11 cellular contexts compared by ENCODE assay signal in genomic region chr2:109124982-109125594, GRCh38. TPM values are rescaled to one million over a fixed set of nuclear protein-coding genes. Genes with fewer than 3 reads are reported as not detected.
DNase-seq lines count a peak whose midpoint lies in the region; ATAC-seq and TF ChIP-seq lines count a peak whose summit lies in the region.
"Had no signal": no experiment of that assay in that cellular context is flagged by ENCODE, and none has a peak within 500 bp of the region (broad histone marks: within the 10 kb centered on the region; RNA-seq: fewer than 3 reads in every experiment).

No MANE protein-coding gene starts in this region.

- H3K4me3 ChIP-seq in osteoblast (ENCODE audit: insufficient read depth, low read length) (peak overlapping the region; percentile 26), right atrium auricular region (no peak overlapping the region)
- H3K4me3 ChIP-seq: thyroid gland had no signal

- no peak overlapping the region for H2AFZ ChIP-seq in osteoblast (ENCODE audit: low read length)

- peaks cover 33% of the 10 kb centered on the region for H3K4me1 ChIP-seq in osteoblast (ENCODE audit: insufficient read depth, low read length)
- H3K4me1 ChIP-seq in right atrium auricular region, result peaks cover 0 to 15% of the 10 kb centered on the region in 2 donors

- H3K79me2 ChIP-seq in osteoblast (ENCODE audit: insufficient read depth, low read length), result peaks cover 18% of the 10 kb centered on the region

- TF ChIP-seq CTCF in osteoblast (IDR thresholded peaks at IDR 0.05; ENCODE audit: extremely low read depth, low read depth, low read length), result no peak
- TF ChIP-seq CTCF in right atrium auricular region (IDR thresholded peaks at IDR 0.05), result no peak

- H3K36me3 ChIP-seq in osteoblast (ENCODE audit: insufficient read depth, low read length) (no peaks in the 10 kb centered on the region), right atrium auricular region (no peaks in the 10 kb centered on the region)
- H3K36me3 ChIP-seq: thyroid gland had no signal

- peak overlapping the region; percentile 71 for H3K4me2 ChIP-seq in osteoblast (ENCODE audit: insufficient read depth, low read length)

- no peak for ATAC-seq in GM18519 (IDR thresholded peaks at IDR 0.05; ENCODE audit: low FRiP score, unreplicated experiment)
- ATAC-seq: right cardiac atrium had no signal

- H3K27ac ChIP-seq in osteoblast (ENCODE audit: low read depth, low read length) (peak overlapping the region; percentile 68), right atrium auricular region (no peak overlapping the region)
- H3K27ac ChIP-seq: thyroid gland had no signal

- H3K27me3 ChIP-seq in osteoblast (ENCODE audit: insufficient read depth, low read length), result peaks cover 26% of the 10 kb centered on the region
- no peaks in the 10 kb centered on the region for H3K27me3 ChIP-seq in right atrium auricular region
- H3K27me3 ChIP-seq: thyroid gland had no signal

- peak; percentile 30 for DNase-seq in NCI-H2227 (lab: John Stamatoyannopoulos, UW; ENCODE audit: unreplicated experiment)
- no peak for DNase-seq in NCI-H2227 treated with DMSO at 0.1 percent for 48 hours (lab: John Stamatoyannopoulos, UW)
- DNase-seq in HK-2 (ENCODE audit: unreplicated experiment), result peak; percentile 20
- DNase-seq in T1000 (lab: John Stamatoyannopoulos, UW), result peak; percentile 17
- peak; percentile 89 for DNase-seq in osteoblast (ENCODE audit: insufficient read length, low spot score, missing footprints)
- DNase-seq in NCI-H2081 (lab: John Stamatoyannopoulos, UW), result no peak
- no peak for DNase-seq in right atrium auricular region (ENCODE audit: low spot score)
- DNase-seq: NCI-H1930 had no signal

- peaks cover 10% of the 10 kb centered on the region for H4K20me1 ChIP-seq in osteoblast (ENCODE audit: insufficient read depth, low read length)

- H3K9me3 ChIP-seq in osteoblast (ENCODE audit: low read depth, low read length), result no peaks in the 10 kb centered on the region
- no peaks in the 10 kb centered on the region for H3K9me3 ChIP-seq in right atrium auricular region
- H3K9me3 ChIP-seq: thyroid gland had no signal

RNA-seq across cellular contexts. Expression of gene SH3RF3, which starts 3.9 kb away (rescaled TPM):
- total RNA-seq in osteoblast (14.7 and 14.8 TPM in 2 replicates), right atrium auricular region (1 to 10 TPM; 8.0 to 8.8 TPM)

Comparison
In these comparisons a context has a peak if more than half of its experiments do, and no peak if none do; other contexts are left out.
1. DNase-seq: peak in NCI-H2227 (single experiment), HK-2 (single experiment), T1000 (single experiment) and osteoblast (single experiment); none in NCI-H2227 treated with DMSO at 0.1 percent for 48 hours (single experiment), NCI-H2081 (0 of 2) and right atrium auricular region (single experiment).